Comparison of ENCODE assay signal across 25 cellular contexts in the genomic region with DNA sequence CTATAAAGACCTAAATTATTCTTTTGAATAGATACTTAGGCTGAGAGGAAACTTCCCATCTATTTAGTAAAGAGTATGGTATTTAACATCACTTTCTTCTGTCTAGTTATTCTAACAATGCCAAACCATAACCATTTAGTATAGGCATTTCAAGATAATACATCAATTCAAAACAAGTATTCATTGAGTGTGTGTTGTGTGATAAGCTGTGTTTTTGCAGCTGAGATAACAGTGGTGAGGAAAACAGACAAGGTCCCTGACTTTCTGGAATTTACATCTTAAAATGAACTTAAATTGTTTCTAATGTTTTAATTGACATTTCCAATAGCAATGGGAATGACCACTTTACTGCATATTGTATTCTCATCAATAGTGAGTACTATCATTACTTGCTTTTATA. TPM values are rescaled to one million over a fixed set of nuclear protein-coding genes. Genes with fewer than 3 reads are reported as not detected.
"Had no signal": no experiment of that assay in that cellular context is flagged by ENCODE, and none has a peak within 500 bp of the region (broad histone marks: within the 10 kb centered on the region; RNA-seq: fewer than 3 reads in every experiment).

No MANE protein-coding gene starts in this region.

- DNase-seq: Karpas-422; KG1; MG63; NCI-H1092; NCI-H1105 treated with DMSO at 0.1 percent for 48 hours; NCI-H1417 treated with DMSO at 0.1 percent for 48 hours; NCI-H146; NCI-H1694 treated with DMSO at 0.1 percent for 48 hours; NCI-H2029; NCI-H2081 treated with DMSO at 0.1 percent for 48 hours; NCI-H2171; NCI-H226; NCI-H446; NCI-H510A; NCI-H524 treated with DMSO at 0.1 percent for 48 hours; NCI-H69; NCI-H774; NK-92 treated with Interleukin-12 subunit alpha and Interleukin-12 subunit beta, amount 100 ng/mL, for 24 hours; PC-3; Peyer's patch; SHP77 treated with DMSO at 0.1 percent for 48 hours; SJCRH30; SW 1271 had no signal

- H3K4me3 ChIP-seq: MG63, Peyer's patch, SJCRH30 had no signal

- H3K27me3 ChIP-seq: MG63, Peyer's patch, SJCRH30 had no signal

- H3K36me3 ChIP-seq: MG63, Peyer's patch, SJCRH30 had no signal

- H3K27ac ChIP-seq: Peyer's patch, SJCRH30 had no signal

- H3K9me3 ChIP-seq: MG63, Peyer's patch, SJCRH30 had no signal

- H3K4me1 ChIP-seq: Peyer's patch, SJCRH30 had no signal

- ATAC-seq: PC-3, Right ventricle myocardium inferior had no signal

RNA-seq across cellular contexts. Expression of gene TSPAN5, which starts 22.4 kb away (rescaled TPM):
- total RNA-seq: OCI-LY7 had no signal
